ENCODE assay signal across 14 cellular contexts in the genomic region with DNA sequence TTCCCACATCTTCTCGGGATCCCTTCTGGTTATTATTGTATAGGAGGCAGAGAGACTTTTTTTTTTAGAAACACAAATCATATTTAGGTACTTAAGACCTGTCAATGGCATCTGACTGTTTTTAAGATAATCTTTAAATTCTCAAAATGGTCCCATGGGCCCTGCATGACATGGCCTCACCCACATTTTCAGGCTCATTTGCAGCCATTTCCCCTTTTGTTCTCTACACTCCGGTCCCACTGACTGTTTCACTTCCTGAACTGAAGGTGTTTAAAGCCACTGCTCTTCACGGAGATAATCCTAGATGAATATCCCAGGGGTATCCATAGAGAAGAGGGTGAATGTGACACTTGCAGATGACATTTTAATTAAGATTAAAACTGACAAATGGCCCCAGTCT. TPM values are rescaled to one million over a fixed set of nuclear protein-coding genes. Genes with fewer than 3 reads are reported as not detected.
DNase-seq lines count a peak whose midpoint lies in the region; ATAC-seq lines count a peak whose summit lies in the region.
"Had no signal": no experiment of that assay in that cellular context is flagged by ENCODE, and none has a peak within 500 bp of the region (broad histone marks: within the 10 kb centered on the region; RNA-seq: fewer than 3 reads in every experiment).

No MANE protein-coding gene starts in this region.

- H3K27me3 Mint-ChIP-seq in stimulated activated naive B cell treated with anti-CD40 and anti-IgM and Interleukin-4, amounts not matched to agents 10 μg/mL and 1 μg/mL and 100 μg/mL, for 72 hours, result no peaks in the 10 kb centered on the region
- H3K27me3 Mint-ChIP-seq in T-helper 17 cell, result no peaks in the 10 kb centered on the region
- H3K27me3 Mint-ChIP-seq: activated CD4-positive, alpha-beta memory T cell treated with anti-CD3 and anti-CD28 coated beads, Interleukin-2, amount 10 ng/mL, durations not matched to agents 7 days and 5 days; activated naive CD4-positive, alpha-beta T cell treated with anti-CD3 and anti-CD28 coated beads, Interleukin-2, amount 50 U/mL, for 24 hours had no signal

- peaks cover 13 to 16% of the 10 kb centered on the region in 2 donors for H3K36me3 Mint-ChIP-seq in stimulated activated naive B cell treated with anti-CD40 and anti-IgM and Interleukin-4, amounts not matched to agents 10 μg/mL and 1 μg/mL and 100 μg/mL, for 72 hours
- H3K36me3 Mint-ChIP-seq in T-helper 17 cell (ENCODE audit: low read depth), result no peaks in the 10 kb centered on the region

- peaks cover 24 to 29% of the 10 kb centered on the region in 2 donors for H3K4me1 Mint-ChIP-seq in stimulated activated naive B cell treated with anti-CD40 and anti-IgM and Interleukin-4, amounts not matched to agents 10 μg/mL and 1 μg/mL and 100 μg/mL, for 72 hours
- H3K4me1 Mint-ChIP-seq in T-helper 17 cell, result no peaks in the 10 kb centered on the region
- H3K4me1 Mint-ChIP-seq: activated CD4-positive, alpha-beta memory T cell treated with anti-CD3 and anti-CD28 coated beads, Interleukin-2, amount 10 ng/mL, durations not matched to agents 7 days and 5 days; activated naive CD4-positive, alpha-beta T cell treated with anti-CD3 and anti-CD28 coated beads, Interleukin-2, amount 50 U/mL, for 24 hours had no signal

- ATAC-seq in GM21825 (IDR thresholded peaks at IDR 0.05; ENCODE audit: unreplicated experiment), result peak; percentile 83
- peak; percentile 80 for ATAC-seq in HG03469 (IDR thresholded peaks at IDR 0.05; ENCODE audit: unreplicated experiment)
- ATAC-seq in stimulated activated naive B cell treated with anti-CD40 and anti-IgM and Interleukin-4, amounts not matched to agents 10 μg/mL and 1 μg/mL and 100 μg/mL, for 72 hours (replicated peaks), result peak; percentile 99
- no peak for ATAC-seq in T-helper 17 cell
- ATAC-seq: foreskin keratinocyte had no signal

- H3K9me3 ChIP-seq in T-helper 17 cell (ENCODE audit: control insufficient read depth, low read length, poor library complexity, severe bottlenecking), result no peaks in the 10 kb centered on the region

- DNase-seq in SIG-M5 treated with dmso at 0.1 percent for 504 hours (lab: John Stamatoyannopoulos, UW; ENCODE audit: unreplicated experiment) (peak; percentile 62), SIG-M5 (lab: John Stamatoyannopoulos, UW) (no peak), T-helper 17 cell (no peak), SK-N-DZ (ENCODE audit: low spot score) (no peak), NCI-H774 (lab: John Stamatoyannopoulos, UW) (no peak)
- DNase-seq in stimulated activated naive B cell treated with anti-CD40 and anti-IgM and Interleukin-4, amounts not matched to agents 10 μg/mL and 1 μg/mL and 100 μg/mL, for 72 hours, result peak; percentile 65
- DNase-seq: 8988T; activated CD4-positive, alpha-beta memory T cell treated with anti-CD3 and anti-CD28 coated beads, Interleukin-2, amount 10 ng/mL, durations not matched to agents 7 days and 5 days; stimulated activated naive CD4-positive, alpha-beta T cell treated with Interleukin-2 at 50 U/mL for 16 hours had no signal

- H3K9me3 Mint-ChIP-seq in stimulated activated naive B cell treated with anti-CD40 and anti-IgM and Interleukin-4, amounts not matched to agents 10 μg/mL and 1 μg/mL and 100 μg/mL, for 72 hours, result peaks cover 7 to 9% of the 10 kb centered on the region in 2 donors

- peak overlapping the region; percentile 57 to 72 for H3K4me3 Mint-ChIP-seq in stimulated activated naive B cell treated with anti-CD40 and anti-IgM and Interleukin-4, amounts not matched to agents 10 μg/mL and 1 μg/mL and 100 μg/mL, for 72 hours
- H3K4me3 Mint-ChIP-seq in T-helper 17 cell, result no peak overlapping the region
- H3K4me3 Mint-ChIP-seq: activated CD4-positive, alpha-beta memory T cell treated with anti-CD3 and anti-CD28 coated beads, Interleukin-2, amount 10 ng/mL, durations not matched to agents 7 days and 5 days; activated naive CD4-positive, alpha-beta T cell treated with anti-CD3 and anti-CD28 coated beads, Interleukin-2, amount 50 U/mL, for 24 hours had no signal

- peak overlapping the region; percentile 84 for H3K27ac Mint-ChIP-seq in stimulated activated naive B cell treated with anti-CD40 and anti-IgM and Interleukin-4, amounts not matched to agents 10 μg/mL and 1 μg/mL and 100 μg/mL, for 72 hours
- no peak overlapping the region for H3K27ac Mint-ChIP-seq in T-helper 17 cell
- H3K27ac Mint-ChIP-seq: activated CD4-positive, alpha-beta memory T cell treated with anti-CD3 and anti-CD28 coated beads, Interleukin-2, amount 10 ng/mL, durations not matched to agents 7 days and 5 days; activated naive CD4-positive, alpha-beta T cell treated with anti-CD3 and anti-CD28 coated beads, Interleukin-2, amount 50 U/mL, for 24 hours had no signal

RNA-seq across cellular contexts. Expression of gene C12orf71, which starts 12.3 kb away (rescaled TPM):
- not detected for total RNA-seq in T-helper 17 cell
- polyA plus RNA-seq in SK-N-DZ (2014; cell fraction: cytosol; rRNA removed), result not detected in 2 replicates
- not detected in 2 replicates for polyA plus RNA-seq in SK-N-DZ (2014; cell fraction: nucleus; rRNA removed)
- total RNA-seq: activated CD4-positive, alpha-beta memory T cell treated with anti-CD3 and anti-CD28 coated beads, Interleukin-2, amount 10 ng/mL, durations not matched to agents 7 days and 5 days; foreskin keratinocyte; omental fat pad had no signal
- polyA plus RNA-seq: foreskin keratinocyte had no signal

Comparison
In these comparisons a context has a peak if more than half of its experiments do, and no peak if none do; other contexts are left out.
1. DNase-seq: peak in SIG-M5 treated with dmso at 0.1 percent for 504 hours (single experiment) and stimulated activated naive B cell treated with anti-CD40 and anti-IgM and Interleukin-4, amounts not matched to agents 10 μg/mL and 1 μg/mL and 100 μg/mL, for 72 hours (single experiment); none in SIG-M5 (single experiment), T-helper 17 cell (0 of 3), SK-N-DZ (single experiment) and NCI-H774 (single experiment).